ENCODE assay signal across 9 cellular contexts in the genomic region with DNA sequence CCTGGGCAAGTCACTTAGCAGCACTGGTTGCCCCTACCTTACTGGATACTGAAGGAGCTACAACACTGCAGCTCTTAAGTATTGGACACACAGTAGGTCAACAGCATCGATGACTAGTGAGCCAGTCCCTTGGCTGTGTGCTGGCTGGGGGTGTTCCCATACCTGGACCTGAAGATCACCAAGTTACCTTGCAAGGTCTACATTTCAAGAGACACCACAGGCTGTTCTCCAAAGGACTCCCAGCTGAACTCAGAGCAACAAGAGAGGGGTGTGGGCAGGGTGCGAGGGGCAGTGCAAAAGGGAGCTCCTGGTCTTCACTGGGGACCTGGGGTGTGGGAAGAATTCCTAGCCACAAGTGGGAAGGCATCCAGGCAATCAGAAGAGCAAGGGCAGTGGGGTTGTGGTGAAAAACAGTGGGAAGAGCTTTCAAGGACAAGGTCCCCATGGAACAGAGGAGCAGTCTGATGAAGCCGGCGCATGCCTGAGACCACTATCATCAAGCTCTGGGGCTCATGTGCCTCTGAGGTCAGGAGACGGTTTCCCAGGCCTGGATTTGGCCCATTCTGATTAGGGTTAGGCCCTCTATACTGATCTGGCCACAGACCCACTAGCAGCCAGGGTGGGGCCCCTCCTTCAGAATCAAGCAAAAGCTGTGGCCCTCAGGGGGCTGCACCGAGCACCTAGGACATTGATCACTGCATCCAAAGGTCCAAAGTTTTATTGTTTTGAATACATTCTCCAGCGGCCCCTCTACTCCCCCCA. TPM values are rescaled to one million over a fixed set of nuclear protein-coding genes. Genes with fewer than 3 reads are reported as not detected.
DNase-seq lines count a peak whose midpoint lies in the region; ATAC-seq and TF ChIP-seq lines count a peak whose summit lies in the region.
"Had no signal": no experiment of that assay in that cellular context is flagged by ENCODE, and none has a peak within 500 bp of the region (broad histone marks: within the 10 kb centered on the region; RNA-seq: fewer than 3 reads in every experiment).

No MANE protein-coding gene starts in this region.

- H3K9me3 Mint-ChIP-seq in Caco-2 (ENCODE audit: unreplicated experiment) = no peaks in the 10 kb centered on the region
- no peaks in the 10 kb centered on the region for H3K9me3 Mint-ChIP-seq in activated naive CD8-positive, alpha-beta T cell treated with anti-CD3 and anti-CD28 coated beads, Interleukin-2, amount 10 ng/mL, durations not matched to agents 7 days and 5 days
- H3K9me3 Mint-ChIP-seq in naive B cell = no peaks in the 10 kb centered on the region

- CTCF ChIA-PET in Caco-2 (lab: Charles Lee) = interaction anchor here (2.1 kb wide), 1 partner anchor 33 kb away, joined by 25 read pairs; no protein-coding TSS in a partner anchor

- H3K4me1 ChIP-seq in Caco-2 = peaks cover 18% of the 10 kb centered on the region

- no peak overlapping the region for H3K4me3 Mint-ChIP-seq in Caco-2 (ENCODE audit: unreplicated experiment)
- H3K4me3 Mint-ChIP-seq in activated naive CD8-positive, alpha-beta T cell treated with anti-CD3 and anti-CD28 coated beads, Interleukin-2, amount 10 ng/mL, durations not matched to agents 7 days and 5 days = no peak overlapping the region
- no peak overlapping the region for H3K4me3 Mint-ChIP-seq in naive B cell

- H3K27ac Mint-ChIP-seq in Caco-2 (ENCODE audit: unreplicated experiment) = peak overlapping the region; percentile 47
- H3K27ac Mint-ChIP-seq in activated naive CD8-positive, alpha-beta T cell treated with anti-CD3 and anti-CD28 coated beads, Interleukin-2, amount 10 ng/mL, durations not matched to agents 7 days and 5 days = peak overlapping the region; percentile 72
- H3K27ac Mint-ChIP-seq in naive B cell = peak overlapping the region in 4 of 6 donors; percentile 4 to 78 (median 52)

- H3K27me3 Mint-ChIP-seq in Caco-2 (ENCODE audit: insufficient read depth, unreplicated experiment) (no peaks in the 10 kb centered on the region), naive B cell (no peaks in the 10 kb centered on the region)
- no peaks in the 10 kb centered on the region for H3K27me3 Mint-ChIP-seq in activated naive CD8-positive, alpha-beta T cell treated with anti-CD3 and anti-CD28 coated beads, Interleukin-2, amount 10 ng/mL, durations not matched to agents 7 days and 5 days

- DNase-seq in Caco-2 (no peak), naive B cell (no peak), COLO829 (ENCODE audit: low spot score) (no peak), NCI-H526 (lab: John Stamatoyannopoulos, UW) (no peak), superior temporal gyrus (ENCODE audit: extremely low spot score) (no peak)
- no peak for DNase-seq in activated naive CD8-positive, alpha-beta T cell treated with anti-CD3 and anti-CD28 coated beads, Interleukin-2, amount 10 ng/mL, durations not matched to agents 7 days and 5 days
- DNase-seq: activated effector memory CD4-positive, alpha-beta T cell treated with Interleukin-2 at 50 U/mL for 16 hours; stimulated activated CD4-positive, alpha-beta T cell treated with anti-CD3 and anti-CD28 coated beads, Interleukin-4, amount 100 ng/mL, for 24 hours had no signal

- H3K4me3 ChIP-seq in Caco-2 (ENCODE audit: low read depth, low read length) = no peak overlapping the region
- H3K4me3 ChIP-seq: Peyer's patch had no signal

- peaks cover 5% of the 10 kb centered on the region for H3K36me3 ChIP-seq in Caco-2 (ENCODE audit: control insufficient read depth, insufficient read depth, low read length)

- H3K4me1 Mint-ChIP-seq in Caco-2 (ENCODE audit: low read depth, unreplicated experiment) = peaks cover 26% of the 10 kb centered on the region
- peaks cover 30% of the 10 kb centered on the region for H3K4me1 Mint-ChIP-seq in activated naive CD8-positive, alpha-beta T cell treated with anti-CD3 and anti-CD28 coated beads, Interleukin-2, amount 10 ng/mL, durations not matched to agents 7 days and 5 days
- peaks cover 40 to 51% (median 51%) of the 10 kb centered on the region in 3 donors for H3K4me1 Mint-ChIP-seq in naive B cell

- ATAC-seq in activated naive CD8-positive, alpha-beta T cell treated with anti-CD3 and anti-CD28 coated beads, Interleukin-2, amount 10 ng/mL, durations not matched to agents 7 days and 5 days (ENCODE audit: low read depth) = no peak
- no peak for ATAC-seq in naive B cell (ENCODE audit: low read depth in 2 of 2)

- no TSS peak for BruUV-seq in Caco-2 (replicated peaks; lab: Mats Ljungman, UMichigan)

- H3K9me3 ChIP-seq in Caco-2 = no peaks in the 10 kb centered on the region
- H3K9me3 ChIP-seq: Peyer's patch had no signal

- POLR2A ChIA-PET in Caco-2 (lab: Charles Lee) = no interaction called here
- POLR2A ChIA-PET in activated naive CD8-positive, alpha-beta T cell treated with anti-CD3 and anti-CD28 coated beads, Interleukin-2, amount 10 ng/mL, durations not matched to agents 7 days and 5 days (lab: Charles Lee) = interaction anchor here (6.2 to 6.9 kb wide), 3 partner anchors 23 to 46 kb away, joined by 32 to 73 read pairs (median 63); a partner anchor contains a TSS

- intact Hi-C loops in Caco-2 (cut with micrococcal nuclease; ENCODE audit: unreplicated experiment) = no loop called here

- no peaks in the 10 kb centered on the region for H3K27me3 ChIP-seq in Caco-2 (replicated peaks; ENCODE audit: control insufficient read depth, insufficient read depth, low read length)
- H3K27me3 ChIP-seq: Peyer's patch had no signal

- H3K36me3 Mint-ChIP-seq in Caco-2 (ENCODE audit: insufficient read depth, unreplicated experiment) (peaks cover 77% of the 10 kb centered on the region), naive B cell (no peaks in the 10 kb centered on the region)
- peaks cover 3% of the 10 kb centered on the region for H3K36me3 Mint-ChIP-seq in activated naive CD8-positive, alpha-beta T cell treated with anti-CD3 and anti-CD28 coated beads, Interleukin-2, amount 10 ng/mL, durations not matched to agents 7 days and 5 days

- TF ChIP-seq CTCF in Caco-2 (IDR thresholded peaks at IDR 0.05; ENCODE audit: insufficient read depth in 1 of 2, low read depth in 1 of 2, low read length in 1 of 2, severe bottlenecking in 1 of 2, unreplicated experiment in 1 of 2) = no peak

RNA-seq across cellular contexts. Expression of a gene that starts 4.6 kb away (rescaled TPM):
- 59.6 and 60.2 TPM in 2 replicates for total RNA-seq in Caco-2 (2022)
- 10 to 100 TPM; 41.0 to 42.2 TPM for total RNA-seq in activated naive CD8-positive, alpha-beta T cell treated with anti-CD3 and anti-CD28 coated beads, Interleukin-2, amount 10 ng/mL, durations not matched to agents 7 days and 5 days
- polyA plus RNA-seq in naive B cell (ENCODE audit: low read depth in 6 of 6) = 10 to 100 TPM; 11.7 to 30.9 (median 18.3) TPM

RNA-seq across cellular contexts. Expression of a gene that starts 7.9 kb away (rescaled TPM):
- total RNA-seq in Caco-2 (2022) = 134 and 149 TPM in 2 replicates
- 10 to 100 TPM; 51.1 to 57.5 TPM for total RNA-seq in activated naive CD8-positive, alpha-beta T cell treated with anti-CD3 and anti-CD28 coated beads, Interleukin-2, amount 10 ng/mL, durations not matched to agents 7 days and 5 days
- 1 to 10 TPM in 5 of 6 donors, under 1 TPM in 1; 0.68 to 8.2 (median 3.8) TPM for polyA plus RNA-seq in naive B cell (ENCODE audit: low read depth in 6 of 6)

RNA-seq across cellular contexts. Expression of a gene that starts 22.0 kb away (rescaled TPM):
- 44.8 and 47.8 TPM in 2 replicates for total RNA-seq in Caco-2 (2022)
- total RNA-seq in activated naive CD8-positive, alpha-beta T cell treated with anti-CD3 and anti-CD28 coated beads, Interleukin-2, amount 10 ng/mL, durations not matched to agents 7 days and 5 days = 10 to 100 TPM; 84.4 to 92.2 TPM
- 1 to 10 TPM in 5 of 6 donors, under 1 TPM in 1; 0.05 to 5.3 (median 2.1) TPM for polyA plus RNA-seq in naive B cell (ENCODE audit: low read depth in 6 of 6)

RNA-seq across cellular contexts. Expression of a gene that starts 26.9 kb away (rescaled TPM):
- total RNA-seq in Caco-2 (2022) = 19.4 and 22.6 TPM in 2 replicates
- 10 to 100 TPM; 19.6 to 20.6 TPM for total RNA-seq in activated naive CD8-positive, alpha-beta T cell treated with anti-CD3 and anti-CD28 coated beads, Interleukin-2, amount 10 ng/mL, durations not matched to agents 7 days and 5 days
- 1 to 10 TPM in 5 of 6 donors, not detected in 1; 4.0 to 8.6 (median 5.1) TPM for polyA plus RNA-seq in naive B cell (ENCODE audit: low read depth in 6 of 6)

RNA-seq across cellular contexts. Expression of a gene that starts 29.6 kb away (rescaled TPM):
- total RNA-seq in Caco-2 (2022) = 31.2 and 31.4 TPM in 2 replicates
- 10 to 100 TPM; 41.3 to 42.2 TPM for total RNA-seq in activated naive CD8-positive, alpha-beta T cell treated with anti-CD3 and anti-CD28 coated beads, Interleukin-2, amount 10 ng/mL, durations not matched to agents 7 days and 5 days
- 100 to 1,000 TPM; 127 to 150 (median 140) TPM for polyA plus RNA-seq in naive B cell (ENCODE audit: low read depth in 6 of 6)
